In the genomic region with DNA sequence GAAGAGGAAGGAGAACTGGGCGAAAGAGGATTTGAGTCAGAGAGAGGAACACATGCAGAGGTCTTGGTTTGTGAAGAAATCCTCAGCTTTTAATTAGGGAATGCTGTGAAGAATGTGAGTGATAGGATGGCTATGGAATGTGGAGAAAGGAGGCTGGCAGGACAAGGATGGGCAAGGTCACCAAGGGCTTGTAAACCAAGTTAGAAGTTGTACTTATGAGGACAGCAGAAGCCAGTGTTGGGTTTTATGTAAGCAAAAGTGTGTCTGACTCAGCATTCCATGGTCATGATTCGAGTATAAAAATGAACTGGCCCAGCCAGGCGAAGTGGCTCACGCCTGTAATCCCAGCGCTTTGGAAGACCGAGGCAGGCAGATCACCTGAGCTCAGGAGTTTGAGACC, we compare ENCODE assay signal across 9 cellular contexts. TPM values are rescaled to one million over a fixed set of nuclear protein-coding genes. Genes with fewer than 3 reads are reported as not detected.
A peak's percentile ranks its signal among the peaks of the same experiment; 100 is the strongest.
DNase-seq lines count a peak whose midpoint lies in the region; ATAC-seq and TF ChIP-seq lines count a peak whose summit lies in the region.
"Had no signal": no experiment of that assay in that cellular context is flagged by ENCODE, and none has a peak within 500 bp of the region (broad histone marks: within the 10 kb centered on the region; RNA-seq: fewer than 3 reads in every experiment).

No MANE protein-coding gene starts in this region.

- DNase-seq in GM03348 (ENCODE audit: low spot score) (peak; percentile 90), RWPE2 (ENCODE audit: low spot score) (peak; percentile 71), fibroblast of peridontal ligament (ENCODE audit: extremely low read depth) (peak; percentile 99), renal cortical epithelial cell (ENCODE audit: low read depth) (peak; percentile 98), NCI-H1092 treated with DMSO at 0.1 percent for 48 hours (lab: John Stamatoyannopoulos, UW) (no peak), NCI-H510A (lab: John Stamatoyannopoulos, UW) (no peak)

- H3K36me3 ChIP-seq in RWPE2 (ENCODE audit: low read depth): no peaks in the 10 kb centered on the region

- ATAC-seq in RWPE2 (ENCODE audit: low read depth): peak; percentile 96
- ATAC-seq in HG02973 (IDR thresholded peaks at IDR 0.05; ENCODE audit: unreplicated experiment): no peak
- ATAC-seq in GM19328 (IDR thresholded peaks at IDR 0.05; ENCODE audit: unreplicated experiment): no peak

- H3K9me3 ChIP-seq in RWPE2 (ENCODE audit: severe bottlenecking): peaks cover under 1% of the 10 kb centered on the region

- peaks cover 22% of the 10 kb centered on the region for H3K4me1 ChIP-seq in RWPE2 (ENCODE audit: insufficient read depth, poor library complexity, severe bottlenecking)

- no peaks in the 10 kb centered on the region for H3K27me3 ChIP-seq in RWPE2 (ENCODE audit: insufficient read depth, poor library complexity, severe bottlenecking)

- H3K4me3 ChIP-seq in RWPE2 (ENCODE audit: severe bottlenecking): no peak overlapping the region

- TF ChIP-seq CTCF in RWPE2 (IDR thresholded peaks at IDR 0.05; ENCODE audit: poor library complexity, severe bottlenecking): no peak

- H3K27ac ChIP-seq in RWPE2 (ENCODE audit: poor library complexity, severe bottlenecking): peak overlapping the region; percentile 98

RNA-seq across cellular contexts. Expression of a gene that starts 59.9 kb away (rescaled TPM):
- 1.0 TPM in 1 of 2 replicates, not detected in the other for total RNA-seq in renal cortical epithelial cell
- total RNA-seq: activated CD8-positive, alpha-beta memory T cell treated with anti-CD3 and anti-CD28 coated beads for 36 hours had no signal

Comparison
In these comparisons a context has a peak if more than half of its experiments do, and no peak if none do; other contexts are left out.
1. DNase-seq: peak in GM03348 (single experiment), RWPE2 (single experiment), fibroblast of peridontal ligament (single experiment) and renal cortical epithelial cell (single experiment); none in NCI-H1092 treated with DMSO at 0.1 percent for 48 hours (single experiment) and NCI-H510A (single experiment).